Comparison of ENCODE assay signal across 17 cellular contexts in the genomic region with DNA sequence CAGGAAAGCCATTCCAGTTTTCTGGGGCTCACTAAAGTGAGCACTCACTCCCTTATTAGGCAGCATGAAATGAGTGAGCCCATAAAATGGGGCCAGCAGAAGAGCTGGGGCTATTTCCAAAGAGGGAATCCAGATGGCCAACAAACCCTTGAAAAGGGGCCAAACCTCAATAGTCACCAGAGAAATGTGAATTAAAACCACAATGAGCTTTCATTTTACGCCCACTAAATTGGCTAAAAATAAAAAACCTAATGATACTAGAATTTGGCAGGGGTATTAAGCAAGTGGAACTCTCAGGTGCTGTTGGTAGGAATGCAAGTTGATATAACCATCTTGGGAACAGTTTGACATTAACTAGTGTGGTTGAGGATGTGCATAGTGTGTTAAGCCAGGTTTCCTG. TPM values are rescaled to one million over a fixed set of nuclear protein-coding genes. Genes with fewer than 3 reads are reported as not detected.
A peak's percentile ranks its signal among the peaks of the same experiment; 100 is the strongest.
DNase-seq lines count a peak whose midpoint lies in the region; ATAC-seq and TF ChIP-seq lines count a peak whose summit lies in the region.
"Had no signal": no experiment of that assay in that cellular context is flagged by ENCODE, and none has a peak within 500 bp of the region (broad histone marks: within the 10 kb centered on the region; RNA-seq: fewer than 3 reads in every experiment).

No MANE protein-coding gene starts in this region.

- peak overlapping the region; percentile 90 for H3K27ac ChIP-seq in neutrophil
- no peak overlapping the region for H3K27ac ChIP-seq in spleen
- no peak overlapping the region for H3K27ac ChIP-seq in CD4-positive, alpha-beta memory T cell (ENCODE audit: low read depth, low read length)
- H3K27ac ChIP-seq: SJSA1, upper lobe of right lung had no signal

- intact Hi-C loops in spleen (cut with DNase I; ENCODE audit: low total_unique reads), result no loop called here
- intact Hi-C loops in CD4-positive, alpha-beta memory T cell (cut with micrococcal nuclease), result loop anchor here (1.0 to 2.0 kb wide), 4 partner anchors 14 to 187 kb away; partner anchors contain the start of gene RPL32

- H3K27me3 ChIP-seq in neutrophil, result no peaks in the 10 kb centered on the region
- H3K27me3 ChIP-seq in spleen (replicated peaks in 1 of 7), result no peaks in the 10 kb centered on the region
- H3K27me3 ChIP-seq in CD4-positive, alpha-beta memory T cell (ENCODE audit: insufficient read depth, low read length), result no peaks in the 10 kb centered on the region
- H3K27me3 ChIP-seq: SJSA1, upper lobe of right lung had no signal

- H3K9me3 ChIP-seq in neutrophil, result no peaks in the 10 kb centered on the region
- no peaks in the 10 kb centered on the region for H3K9me3 ChIP-seq in spleen
- no peaks in the 10 kb centered on the region for H3K9me3 ChIP-seq in CD4-positive, alpha-beta memory T cell (ENCODE audit: control insufficient read depth in 1 of 2, low read length in 2 of 2)
- H3K9me3 ChIP-seq: SJSA1, upper lobe of right lung had no signal

- H3K9me3 Mint-ChIP-seq in natural killer cell treated with Interleukin-12 subunit alpha and Interleukin-12 subunit beta and Interleukin-15 and Interleukin-18, amount 100 ng/mL, for 72 hours, result no peaks in the 10 kb centered on the region
- H3K9me3 Mint-ChIP-seq in CD4-positive, alpha-beta memory T cell, result no peaks in the 10 kb centered on the region
- H3K9me3 Mint-ChIP-seq: activated naive CD4-positive, alpha-beta T cell treated with anti-CD3 and anti-CD28 coated beads, Interleukin-2, amount 10 ng/mL, durations not matched to agents 7 days and 5 days; activated T-cell treated with anti-CD3 and anti-CD28 coated beads, Interleukin-2, amount 50 U/mL, for 72 hours; CD8-positive, alpha-beta memory T cell; T-helper 1 cell treated with Interleukin-12 subunit alpha and Interleukin-12 subunit beta and Interleukin-4 antibody, amounts not matched to agents 30 μg/mL and 1 μg/mL, for 36 hours had no signal

- H3K36me3 ChIP-seq in neutrophil (no peaks in the 10 kb centered on the region), spleen (no peaks in the 10 kb centered on the region)
- no peaks in the 10 kb centered on the region for H3K36me3 ChIP-seq in CD4-positive, alpha-beta memory T cell (ENCODE audit: insufficient read depth, low read length)
- H3K36me3 ChIP-seq: SJSA1, upper lobe of right lung had no signal

- no peak overlapping the region for H3K4me3 ChIP-seq in neutrophil (ENCODE audit: low read depth in 1 of 2, low read length in 1 of 2)
- no peak overlapping the region for H3K4me3 ChIP-seq in spleen
- no peak overlapping the region for H3K4me3 ChIP-seq in CD4-positive, alpha-beta memory T cell (ENCODE audit: low read length in 2 of 2)
- H3K4me3 ChIP-seq: SJSA1, upper lobe of right lung had no signal

- no peak for ATAC-seq in natural killer cell treated with Interleukin-12 subunit alpha and Interleukin-12 subunit beta and Interleukin-15 and Interleukin-18, amount 100 ng/mL, for 72 hours
- ATAC-seq in HG02759 (IDR thresholded peaks at IDR 0.05; ENCODE audit: unreplicated experiment), result no peak

- POLR2A ChIA-PET in CD4-positive, alpha-beta memory T cell (lab: Charles Lee; ENCODE audit: partially characterized antibody), result no interaction called here

- no peaks in the 10 kb centered on the region for H3K4me1 Mint-ChIP-seq in natural killer cell treated with Interleukin-12 subunit alpha and Interleukin-12 subunit beta and Interleukin-15 and Interleukin-18, amount 100 ng/mL, for 72 hours (ENCODE audit: low read depth in 2 of 2)
- H3K4me1 Mint-ChIP-seq in CD4-positive, alpha-beta memory T cell, result no peaks in the 10 kb centered on the region
- H3K4me1 Mint-ChIP-seq: activated naive CD4-positive, alpha-beta T cell treated with anti-CD3 and anti-CD28 coated beads, Interleukin-2, amount 10 ng/mL, durations not matched to agents 7 days and 5 days; CD8-positive, alpha-beta memory T cell had no signal

- no peak for TF ChIP-seq CTCF in neutrophil (IDR thresholded peaks at IDR 0.05)
- TF ChIP-seq CTCF in spleen (IDR thresholded peaks at IDR 0.05 in 8 of 11, conservative IDR thresholded peaks at IDR 0.05 in 3 of 11), result no peak

- peaks cover 44 to 50% of the 10 kb centered on the region in 2 experiments for H3K4me1 ChIP-seq in neutrophil (ENCODE audit: control insufficient read depth in 1 of 2, insufficient read depth in 1 of 2, low read depth in 1 of 2, low read length in 1 of 2)
- H3K4me1 ChIP-seq in spleen, result peaks cover 0 to 7% (median 0%) of the 10 kb centered on the region in 6 donors
- no peaks in the 10 kb centered on the region for H3K4me1 ChIP-seq in CD4-positive, alpha-beta memory T cell (ENCODE audit: insufficient read depth, low read length)
- H3K4me1 ChIP-seq: SJSA1, upper lobe of right lung had no signal

- peak; percentile 66 for DNase-seq in AG20443 (ENCODE audit: low spot score)
- peak; percentile 53 for DNase-seq in HCEC 1CT
- DNase-seq in astrocyte of the hippocampus (ENCODE audit: low read depth, low spot score), result peak; percentile 69
- DNase-seq in spleen, result no peak
- no peak for DNase-seq in natural killer cell treated with Interleukin-12 subunit alpha and Interleukin-12 subunit beta and Interleukin-15 and Interleukin-18, amount 100 ng/mL, for 72 hours (ENCODE audit: low spot score)
- no peak for DNase-seq in CD4-positive, alpha-beta memory T cell
- DNase-seq: cerebellar nuclear complex, kidney, upper lobe of right lung had no signal

- no peaks in the 10 kb centered on the region for H3K36me3 Mint-ChIP-seq in natural killer cell treated with Interleukin-12 subunit alpha and Interleukin-12 subunit beta and Interleukin-15 and Interleukin-18, amount 100 ng/mL, for 72 hours
- H3K36me3 Mint-ChIP-seq in CD4-positive, alpha-beta memory T cell, result no peaks in the 10 kb centered on the region
- H3K36me3 Mint-ChIP-seq: activated naive CD4-positive, alpha-beta T cell treated with anti-CD3 and anti-CD28 coated beads, Interleukin-2, amount 10 ng/mL, durations not matched to agents 7 days and 5 days; CD8-positive, alpha-beta memory T cell had no signal

- CTCF ChIA-PET in CD4-positive, alpha-beta memory T cell (lab: Charles Lee; ENCODE audit: partially characterized antibody), result interaction anchor here (0.9 to 2.2 kb wide), 8 partner anchors 9 to 69 kb away, joined by 3 to 11 read pairs (median 6); no protein-coding TSS in a partner anchor

- peaks cover 19 to 24% of the 10 kb centered on the region in 2 donors for H3K27me3 Mint-ChIP-seq in natural killer cell treated with Interleukin-12 subunit alpha and Interleukin-12 subunit beta and Interleukin-15 and Interleukin-18, amount 100 ng/mL, for 72 hours
- peaks cover 1 to 9% of the 10 kb centered on the region in 2 donors for H3K27me3 Mint-ChIP-seq in CD4-positive, alpha-beta memory T cell

- no peak overlapping the region for H3K27ac Mint-ChIP-seq in natural killer cell treated with Interleukin-12 subunit alpha and Interleukin-12 subunit beta and Interleukin-15 and Interleukin-18, amount 100 ng/mL, for 72 hours
- H3K27ac Mint-ChIP-seq in CD4-positive, alpha-beta memory T cell, result no peak overlapping the region
- H3K27ac Mint-ChIP-seq: activated naive CD4-positive, alpha-beta T cell treated with anti-CD3 and anti-CD28 coated beads, Interleukin-2, amount 10 ng/mL, durations not matched to agents 7 days and 5 days; activated T-cell treated with anti-CD3 and anti-CD28 coated beads, Interleukin-2, amount 50 U/mL, for 72 hours; T-helper 1 cell treated with Interleukin-12 subunit alpha and Interleukin-12 subunit beta and Interleukin-4 antibody, amounts not matched to agents 30 μg/mL and 1 μg/mL, for 36 hours had no signal

- 31 to 71% (median 55%) methylated on average over 1 of the region's 1 CpG for WGBS in spleen, 5 donors

- TF ChIP-seq POLR2A in spleen (IDR thresholded peaks at IDR 0.05), result no peak

- no peak overlapping the region for H3K4me3 Mint-ChIP-seq in natural killer cell treated with Interleukin-12 subunit alpha and Interleukin-12 subunit beta and Interleukin-15 and Interleukin-18, amount 100 ng/mL, for 72 hours
- H3K4me3 Mint-ChIP-seq in CD4-positive, alpha-beta memory T cell, result no peak overlapping the region
- H3K4me3 Mint-ChIP-seq: activated naive CD4-positive, alpha-beta T cell treated with anti-CD3 and anti-CD28 coated beads, Interleukin-2, amount 10 ng/mL, durations not matched to agents 7 days and 5 days; activated T-cell treated with anti-CD3 and anti-CD28 coated beads, Interleukin-2, amount 50 U/mL, for 72 hours; CD8-positive, alpha-beta memory T cell; T-helper 1 cell treated with Interleukin-12 subunit alpha and Interleukin-12 subunit beta and Interleukin-4 antibody, amounts not matched to agents 30 μg/mL and 1 μg/mL, for 36 hours had no signal

RNA-seq across cellular contexts. Expression of gene RAF1, which starts 42.1 kb away (rescaled TPM):
- 100 to 1,000 TPM in 6 of 7 donors, 10 to 100 TPM in 1; 92.2 to 153 (median 115) TPM for total RNA-seq in spleen
- 10 to 100 TPM; 31.6 to 51.3 (median 43.5) TPM for polyA plus RNA-seq in spleen
- total RNA-seq in natural killer cell treated with Interleukin-12 subunit alpha and Interleukin-12 subunit beta and Interleukin-15 and Interleukin-18, amount 100 ng/mL, for 72 hours, result 100 to 1,000 TPM; 122 to 155 TPM
- total RNA-seq in CD4-positive, alpha-beta memory T cell, result 100 to 1,000 TPM; 116 to 120 TPM
- polyA plus RNA-seq in CD4-positive, alpha-beta memory T cell, result 10 to 100 TPM; 54.1 to 74.0 TPM

RNA-seq across cellular contexts. Expression of gene TMEM40, which starts 53.1 kb away (rescaled TPM):
- total RNA-seq in spleen, result 1 to 10 TPM in 5 of 7 donors, under 1 TPM in 2; 0.56 to 3.8 (median 2.4) TPM
- 1 to 10 TPM in 1 of 3 donors, under 1 TPM in 2; 0.29 to 1.6 (median 0.59) TPM for polyA plus RNA-seq in spleen
- total RNA-seq in natural killer cell treated with Interleukin-12 subunit alpha and Interleukin-12 subunit beta and Interleukin-15 and Interleukin-18, amount 100 ng/mL, for 72 hours, result not detected
- not detected for total RNA-seq in CD4-positive, alpha-beta memory T cell
- not detected for polyA plus RNA-seq in CD4-positive, alpha-beta memory T cell
- total RNA-seq: activated T-cell treated with anti-CD3 and anti-CD28 coated beads, Interleukin-2, amount 50 U/mL, for 72 hours; CD8-positive, alpha-beta memory T cell; kidney; lung microvascular endothelial cell; SJSA1; upper lobe of right lung had no signal
- polyA plus RNA-seq: CD8-positive, alpha-beta memory T cell had no signal

Comparison
In these comparisons a context has a peak if more than half of its experiments do, and no peak if none do; other contexts are left out.
1. DNase-seq: peak in AG20443 (single experiment), HCEC 1CT (single experiment) and astrocyte of the hippocampus (single experiment); none in spleen (single experiment), natural killer cell treated with Interleukin-12 subunit alpha and Interleukin-12 subunit beta and Interleukin-15 and Interleukin-18, amount 100 ng/mL, for 72 hours (single experiment) and CD4-positive, alpha-beta memory T cell (0 of 5).